17 cellular contexts compared by ENCODE assay signal in genomic region chr3:129528589-129529100, GRCh38. TPM values are rescaled to one million over a fixed set of nuclear protein-coding genes. Genes with fewer than 3 reads are reported as not detected.
DNase-seq lines count a peak whose midpoint lies in the region; ATAC-seq and TF ChIP-seq lines count a peak whose summit lies in the region.
"Had no signal": no experiment of that assay in that cellular context is flagged by ENCODE, and none has a peak within 500 bp of the region (broad histone marks: within the 10 kb centered on the region; RNA-seq: fewer than 3 reads in every experiment).

TSS of gene RHO (plus strand) at chr3:129528639. CDS start at chr3:129528734, 95 bp downstream.

- peak within 1 kb of the TSS in 7 of 11 experiments; percentile 15 to 87 (median 34); a peak in 9 of 22 replicates for H3K27ac ChIP-seq in BLaER1 treated with 17β-estradiol and CSF1 and Interleukin-3, amounts not matched to agents 10 nM and 100 nM
- H3K27ac ChIP-seq: PC-9 had no signal

- H4K20me1 ChIP-seq in BLaER1 treated with 17β-estradiol and CSF1 and Interleukin-3, amounts not matched to agents 10 nM and 100 nM, result no peaks in the 10 kb centered on the region

- H3K27ac Mint-ChIP-seq in activated T-helper 17 cell treated with anti-CD3 and anti-CD28 coated beads, Interleukin-2, amount 50 U/mL, for 72 hours, result peak within 1 kb of the TSS; percentile 50
- peak within 1 kb of the TSS; percentile 50 for H3K27ac Mint-ChIP-seq in memory B cell
- H3K27ac Mint-ChIP-seq in osteocyte (ENCODE audit: unreplicated experiment), result peak within 1 kb of the TSS; percentile 27
- H3K27ac Mint-ChIP-seq in activated naive CD8-positive, alpha-beta T cell treated with anti-CD3 and anti-CD28 coated beads, Interleukin-2, amount 50 U/mL, for 24 hours, result no peak within 1 kb of the TSS
- H3K27ac Mint-ChIP-seq: GM23338 had no signal

- no peak for DNase-seq in memory B cell (ENCODE audit: low spot score in 2 of 2)
- no peak for DNase-seq in osteocyte (ENCODE audit: extremely low spot score, unreplicated experiment)
- no peak for DNase-seq in activated naive CD8-positive, alpha-beta T cell treated with anti-CD3 and anti-CD28 coated beads, Interleukin-2, amount 50 U/mL, for 24 hours
- DNase-seq in NCI-H2196 (lab: John Stamatoyannopoulos, UW; ENCODE audit: unreplicated experiment), result no peak
- no peak for DNase-seq in middle frontal gyrus (ENCODE audit: extremely low spot score, low spot score)
- DNase-seq: C1 segment of cervical spinal cord, COR-L47, KG1, NCI-H1417 treated with DMSO at 0.1 percent for 48 hours, NCI-H2029, NCI-H2171 treated with DMSO at 0.1 percent for 48 hours, NCI-H510A, PC-9 had no signal

- no peak for ATAC-seq in activated T-helper 17 cell treated with anti-CD3 and anti-CD28 coated beads, Interleukin-2, amount 50 U/mL, for 72 hours (replicated peaks)
- ATAC-seq in memory B cell (ENCODE audit: low read depth), result no peak
- no peak for ATAC-seq in HG02884 (IDR thresholded peaks at IDR 0.05; ENCODE audit: unreplicated experiment)
- no peak for ATAC-seq in activated naive CD8-positive, alpha-beta T cell treated with anti-CD3 and anti-CD28 coated beads, Interleukin-2, amount 50 U/mL, for 24 hours
- ATAC-seq: GM23338 had no signal

- no peaks in the 10 kb centered on the region for H3K9me3 Mint-ChIP-seq in activated T-helper 17 cell treated with anti-CD3 and anti-CD28 coated beads, Interleukin-2, amount 50 U/mL, for 72 hours
- H3K9me3 Mint-ChIP-seq in memory B cell (no peaks in the 10 kb centered on the region), osteocyte (ENCODE audit: unreplicated experiment) (no peaks in the 10 kb centered on the region)
- no peaks in the 10 kb centered on the region for H3K9me3 Mint-ChIP-seq in activated naive CD8-positive, alpha-beta T cell treated with anti-CD3 and anti-CD28 coated beads, Interleukin-2, amount 50 U/mL, for 24 hours
- H3K9me3 Mint-ChIP-seq: GM23338 had no signal

- H3K9me3 ChIP-seq in BLaER1 treated with 17β-estradiol and CSF1 and Interleukin-3, amounts not matched to agents 10 nM and 100 nM (replicated peaks in 1 of 11), result no peaks in the 10 kb centered on the region

- H3K9ac ChIP-seq in BLaER1 treated with 17β-estradiol and CSF1 and Interleukin-3, amounts not matched to agents 10 nM and 100 nM, result 0 out of 22 replicates have a peak within 1 kb of the TSS, but pooled peaks of 1 of the 11 experiments have one; percentile 13

- peak within 1 kb of the TSS in 3 of 11 experiments; percentile 10 to 75 (median 26); a peak in 3 of 22 replicates for H3K4me2 ChIP-seq in BLaER1 treated with 17β-estradiol and CSF1 and Interleukin-3, amounts not matched to agents 10 nM and 100 nM
- H3K4me2 ChIP-seq: PC-9 had no signal

- no peaks in the 10 kb centered on the region for H3K27me3 ChIP-seq in BLaER1 treated with 17β-estradiol and CSF1 and Interleukin-3, amounts not matched to agents 10 nM and 100 nM

- no peak for TF ChIP-seq CTCF in osteocyte (IDR thresholded peaks at IDR 0.05)

- H3K4me1 ChIP-seq in BLaER1 treated with 17β-estradiol and CSF1 and Interleukin-3, amounts not matched to agents 10 nM and 100 nM, result peaks cover 6 to 58% (median 30%) of the 10 kb centered on the region in 10 experiments; a peak in 19 of 20 replicates

- no peaks in the 10 kb centered on the region for H3K4me1 Mint-ChIP-seq in activated T-helper 17 cell treated with anti-CD3 and anti-CD28 coated beads, Interleukin-2, amount 50 U/mL, for 72 hours
- H3K4me1 Mint-ChIP-seq in memory B cell (peaks cover 17% of the 10 kb centered on the region), osteocyte (ENCODE audit: unreplicated experiment) (peaks cover 49% of the 10 kb centered on the region)
- peaks cover 11% of the 10 kb centered on the region for H3K4me1 Mint-ChIP-seq in activated naive CD8-positive, alpha-beta T cell treated with anti-CD3 and anti-CD28 coated beads, Interleukin-2, amount 50 U/mL, for 24 hours

- H3K36me3 ChIP-seq in BLaER1 treated with 17β-estradiol and CSF1 and Interleukin-3, amounts not matched to agents 10 nM and 100 nM, result no peaks in the 10 kb centered on the region

- no peak within 1 kb of the TSS for H3K4me3 Mint-ChIP-seq in activated T-helper 17 cell treated with anti-CD3 and anti-CD28 coated beads, Interleukin-2, amount 50 U/mL, for 72 hours
- H3K4me3 Mint-ChIP-seq in memory B cell, result no peak within 1 kb of the TSS
- H3K4me3 Mint-ChIP-seq in osteocyte (ENCODE audit: unreplicated experiment), result no peak within 1 kb of the TSS
- H3K4me3 Mint-ChIP-seq in activated naive CD8-positive, alpha-beta T cell treated with anti-CD3 and anti-CD28 coated beads, Interleukin-2, amount 50 U/mL, for 24 hours, result no peak within 1 kb of the TSS
- H3K4me3 Mint-ChIP-seq: GM23338 had no signal

- H3K4me3 ChIP-seq in BLaER1 treated with 17β-estradiol and CSF1 and Interleukin-3, amounts not matched to agents 10 nM and 100 nM, result no peak within 1 kb of the TSS
- H3K4me3 ChIP-seq: GM23338, PC-9 had no signal

- H3K36me3 Mint-ChIP-seq in activated T-helper 17 cell treated with anti-CD3 and anti-CD28 coated beads, Interleukin-2, amount 50 U/mL, for 72 hours (ENCODE audit: low read depth), result no peaks in the 10 kb centered on the region
- H3K36me3 Mint-ChIP-seq in memory B cell, result no peaks in the 10 kb centered on the region
- no peaks in the 10 kb centered on the region for H3K36me3 Mint-ChIP-seq in osteocyte (ENCODE audit: unreplicated experiment)
- no peaks in the 10 kb centered on the region for H3K36me3 Mint-ChIP-seq in activated naive CD8-positive, alpha-beta T cell treated with anti-CD3 and anti-CD28 coated beads, Interleukin-2, amount 50 U/mL, for 24 hours (ENCODE audit: low read depth)

- H3K27me3 Mint-ChIP-seq in activated T-helper 17 cell treated with anti-CD3 and anti-CD28 coated beads, Interleukin-2, amount 50 U/mL, for 72 hours, result no peaks in the 10 kb centered on the region
- H3K27me3 Mint-ChIP-seq in memory B cell (no peaks in the 10 kb centered on the region), osteocyte (ENCODE audit: unreplicated experiment) (no peaks in the 10 kb centered on the region)
- no peaks in the 10 kb centered on the region for H3K27me3 Mint-ChIP-seq in activated naive CD8-positive, alpha-beta T cell treated with anti-CD3 and anti-CD28 coated beads, Interleukin-2, amount 50 U/mL, for 24 hours

RNA-seq across cellular contexts. Expression of gene RHO, which starts in this region (rescaled TPM):
- not detected for total RNA-seq in activated T-helper 17 cell treated with anti-CD3 and anti-CD28 coated beads, Interleukin-2, amount 50 U/mL, for 72 hours
- total RNA-seq in osteocyte, result not detected in 2 replicates
- total RNA-seq: GM23338, PC-9 had no signal
